In the genomic region with DNA sequence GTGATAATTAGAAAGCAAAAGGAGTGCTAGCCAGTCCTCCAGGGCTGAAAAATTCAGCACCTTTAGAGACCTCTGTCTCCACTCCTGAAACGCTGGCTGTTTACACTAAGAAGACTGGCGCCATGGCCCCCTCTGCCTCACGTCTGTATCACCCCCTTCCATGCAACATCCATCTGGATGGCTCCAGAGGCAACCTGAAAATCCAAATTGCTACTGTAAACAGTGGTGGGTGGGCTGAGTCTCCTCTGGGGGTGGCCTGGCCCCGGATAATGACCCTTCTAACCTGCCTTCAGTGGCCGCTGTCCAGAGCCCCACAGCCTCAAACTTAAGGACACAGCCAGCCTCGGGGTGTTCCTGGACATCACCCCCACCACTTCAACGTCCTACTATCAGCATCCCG, we compare ENCODE assay signal across 10 cellular contexts. TPM values are rescaled to one million over a fixed set of nuclear protein-coding genes. Genes with fewer than 3 reads are reported as not detected.
DNase-seq lines count a peak whose midpoint lies in the region; ATAC-seq and TF ChIP-seq lines count a peak whose summit lies in the region.
"Had no signal": no experiment of that assay in that cellular context is flagged by ENCODE, and none has a peak within 500 bp of the region (broad histone marks: within the 10 kb centered on the region; RNA-seq: fewer than 3 reads in every experiment).

No MANE protein-coding gene starts in this region.

- no peaks in the 10 kb centered on the region for H3K9me3 ChIP-seq in neuronal stem cell (replicated peaks in 1 of 2; ENCODE audit: control insufficient read depth in 2 of 2, insufficient read depth in 1 of 2, low read depth in 1 of 2, low read length in 2 of 2)
- H3K9me3 ChIP-seq: neutrophil had no signal

- H2AK5ac ChIP-seq in neuronal stem cell (ENCODE audit: low read depth, low read length) = no peak overlapping the region

- ATAC-seq in GM21825 (IDR thresholded peaks at IDR 0.05; ENCODE audit: unreplicated experiment) (no peak), HG02588 (IDR thresholded peaks at IDR 0.05; ENCODE audit: unreplicated experiment) (no peak)
- no peak for ATAC-seq in activated naive CD4-positive, alpha-beta T cell treated with anti-CD3 and anti-CD28 coated beads, Interleukin-2, amount 50 U/mL, for 72 hours
- ATAC-seq: activated CD8-positive, alpha-beta T cell treated with anti-CD3 and anti-CD28 coated beads for 36 hours had no signal

- H3K27me3 ChIP-seq in BJ (ENCODE audit: control insufficient read depth, insufficient read depth, low read length) (no peaks in the 10 kb centered on the region), neuronal stem cell (ENCODE audit: control insufficient read depth in 3 of 3, insufficient read depth in 3 of 3, low read depth in 1 of 3, low read length in 3 of 3) (peaks cover 0 to 31% (median 0%) of the 10 kb centered on the region in 3 experiments)

- no peaks in the 10 kb centered on the region for H3K36me3 ChIP-seq in BJ (ENCODE audit: control insufficient read depth, insufficient read depth, low read length)
- no peaks in the 10 kb centered on the region for H3K36me3 ChIP-seq in neuronal stem cell (replicated peaks in 1 of 2; ENCODE audit: control insufficient read depth in 2 of 2, insufficient read depth in 2 of 2, low read length in 2 of 2)
- H3K36me3 ChIP-seq: neutrophil had no signal

- H2AFZ ChIP-seq in neuronal stem cell (ENCODE audit: low read length) = peak overlapping the region; percentile 99

- peaks cover 8 to 14% of the 10 kb centered on the region in 2 donors for H3K36me3 Mint-ChIP-seq in activated naive CD4-positive, alpha-beta T cell treated with anti-CD3 and anti-CD28 coated beads, Interleukin-2, amount 50 U/mL, for 72 hours

- TF ChIP-seq CTCF in BJ (IDR thresholded peaks at IDR 0.05; ENCODE audit: insufficient read depth, low read depth, low read length) (no peak), epithelial cell of proximal tubule (conservative IDR thresholded peaks at IDR 0.05; ENCODE audit: low read depth, low read length) (no peak)

- H3K4ac ChIP-seq in neuronal stem cell (ENCODE audit: low read length) = no peak overlapping the region

- no peak overlapping the region for H4K91ac ChIP-seq in neuronal stem cell (ENCODE audit: low read depth, low read length, poor library complexity)

- no peak overlapping the region for H2BK5ac ChIP-seq in neuronal stem cell (ENCODE audit: low read length)

- CTCF ChIA-PET in BJ (lab: Yijun Ruan, JAX) = interaction anchor here (0.7 to 1.1 kb wide), 2 partner anchors 20 to 228 kb away, joined by 3 to 7 read pairs; no protein-coding TSS in a partner anchor

- no peak for DNase-seq in BJ (ENCODE audit: low read depth)
- DNase-seq in NCI-H2171 (lab: John Stamatoyannopoulos, UW) = peak; percentile 2
- no peak for DNase-seq in epithelial cell of proximal tubule (ENCODE audit: low read depth)
- no peak for DNase-seq in neuronal stem cell (ENCODE audit: low spot score)
- DNase-seq in activated naive CD4-positive, alpha-beta T cell treated with anti-CD3 and anti-CD28 coated beads, Interleukin-2, amount 50 U/mL, for 72 hours (ENCODE audit: low spot score in 2 of 2) = no peak
- DNase-seq in NCI-H2196 treated with DMSO at 0.1 percent for 48 hours (lab: John Stamatoyannopoulos, UW; ENCODE audit: unreplicated experiment) = no peak
- DNase-seq: activated CD8-positive, alpha-beta T cell treated with anti-CD3 and anti-CD28 coated beads for 36 hours had no signal

- H3K14ac ChIP-seq in neuronal stem cell (ENCODE audit: low read length) = no peak overlapping the region

- H3K9ac ChIP-seq in neuronal stem cell (ENCODE audit: low read depth, low read length, poor library complexity) = peak overlapping the region; percentile 51

- H3K4me2 ChIP-seq in neuronal stem cell (ENCODE audit: insufficient read depth, low read length, poor library complexity, severe bottlenecking) = peak overlapping the region; percentile 81

- no peak overlapping the region for H2BK120ac ChIP-seq in neuronal stem cell (ENCODE audit: low read depth, low read length)

- no peak overlapping the region for H3K23ac ChIP-seq in neuronal stem cell (ENCODE audit: low read depth, low read length, poor library complexity)

- POLR2A ChIA-PET in BJ (lab: Charles Lee) = no interaction called here

- no peaks in the 10 kb centered on the region for H3K79me1 ChIP-seq in neuronal stem cell (ENCODE audit: low read depth, low read length)

- no peak overlapping the region for H3K18ac ChIP-seq in neuronal stem cell (ENCODE audit: low read length)

- no peak overlapping the region for H3K27ac ChIP-seq in neuronal stem cell (replicated peaks; ENCODE audit: low read length)
- H3K27ac ChIP-seq: neutrophil had no signal

- no peak overlapping the region for H3K27ac Mint-ChIP-seq in activated naive CD4-positive, alpha-beta T cell treated with anti-CD3 and anti-CD28 coated beads, Interleukin-2, amount 50 U/mL, for 72 hours
- H3K27ac Mint-ChIP-seq: activated CD8-positive, alpha-beta T cell treated with anti-CD3 and anti-CD28 coated beads for 36 hours had no signal

- no peak overlapping the region for H2BK12ac ChIP-seq in neuronal stem cell (ENCODE audit: low read length)

- H4K8ac ChIP-seq in neuronal stem cell (ENCODE audit: low read depth, low read length) = no peak overlapping the region

- peaks cover 0 to 5% of the 10 kb centered on the region in 2 donors for H3K9me3 Mint-ChIP-seq in activated naive CD4-positive, alpha-beta T cell treated with anti-CD3 and anti-CD28 coated beads, Interleukin-2, amount 50 U/mL, for 72 hours
- H3K9me3 Mint-ChIP-seq: activated CD8-positive, alpha-beta T cell treated with anti-CD3 and anti-CD28 coated beads for 36 hours had no signal

- H2BK15ac ChIP-seq in neuronal stem cell (ENCODE audit: low read length) = no peak overlapping the region

- H3K4me3 ChIP-seq in BJ (ENCODE audit: low read depth, low read length) (peak overlapping the region; percentile 62), epithelial cell of proximal tubule (ENCODE audit: low read depth, low read length) (peak overlapping the region; percentile 87), neuronal stem cell (ENCODE audit: low read length in 2 of 2) (peak overlapping the region; percentile 69 to 96)

- H3K4me1 ChIP-seq in neuronal stem cell (ENCODE audit: control insufficient read depth in 2 of 2, insufficient read depth in 1 of 2, low read depth in 1 of 2, low read length in 2 of 2) = peaks cover 5 to 10% of the 10 kb centered on the region in 2 donors

- no CpG with 5 or more reads among the region's 8 CpGs for WGBS in neuronal stem cell (ENCODE audit: extremely low coverage in 2 of 2, insufficient read length in 2 of 2, insufficient replicate concordance in 1 of 2), 2 donors

RNA-seq across cellular contexts. Expression of gene PRKD1, which starts 1.4 kb away (rescaled TPM):
- polyA plus RNA-seq in BJ (2011; rRNA removed) = 19.8 and 23.6 TPM in 2 replicates
- polyA minus RNA-seq in BJ (2011; rRNA and poly(A)+ RNA removed) = 51.1 and 52.7 TPM in 2 replicates
- total RNA-seq in epithelial cell of proximal tubule = 4.5 and 6.5 TPM in 2 replicates
- 10.6 TPM for polyA plus RNA-seq in neuronal stem cell (2013, experiment 1 of 2)
- 11.0 TPM for polyA plus RNA-seq in neuronal stem cell (2013, experiment 2 of 2)
- total RNA-seq in activated naive CD4-positive, alpha-beta T cell treated with anti-CD3 and anti-CD28 coated beads, Interleukin-2, amount 50 U/mL, for 72 hours = not detected
- total RNA-seq: activated CD8-positive, alpha-beta T cell treated with anti-CD3 and anti-CD28 coated beads for 36 hours had no signal
